In the genomic region with DNA sequence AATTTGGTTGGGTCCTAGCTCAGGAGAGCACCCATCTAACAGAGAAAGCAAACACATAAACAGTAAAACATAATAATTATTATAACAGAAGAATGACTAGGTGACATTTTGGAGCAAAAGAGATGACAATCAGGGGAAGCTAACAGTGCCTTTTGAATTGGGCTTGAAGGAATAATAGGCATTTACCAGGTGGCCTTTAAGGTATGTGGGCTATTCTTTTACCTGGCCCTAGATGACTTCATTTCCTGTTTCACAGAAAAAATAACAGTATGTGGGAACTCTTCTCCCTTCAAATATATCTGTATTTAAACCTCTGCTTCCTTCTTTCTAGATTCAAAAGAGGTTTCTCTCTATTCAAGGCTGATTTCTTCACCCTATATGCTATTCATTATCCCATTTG, we compare ENCODE assay signal across 1 cellular context.
TF ChIP-seq lines count a peak whose summit lies in the region.

No MANE protein-coding gene starts in this region.

TF ChIP-seq in GM12878, 131 proteins besides CTCF, POLR2A, EP300 and RAD21:
- TF ChIP-seq LARP7 (IDR thresholded peaks at IDR 0.05): no peak
- TF ChIP-seq TCF3 (IDR thresholded peaks at IDR 0.05; ENCODE audit: borderline replicate concordance, insufficient read depth, low read depth, low read length): no peak
- TF ChIP-seq, protein P1, sequence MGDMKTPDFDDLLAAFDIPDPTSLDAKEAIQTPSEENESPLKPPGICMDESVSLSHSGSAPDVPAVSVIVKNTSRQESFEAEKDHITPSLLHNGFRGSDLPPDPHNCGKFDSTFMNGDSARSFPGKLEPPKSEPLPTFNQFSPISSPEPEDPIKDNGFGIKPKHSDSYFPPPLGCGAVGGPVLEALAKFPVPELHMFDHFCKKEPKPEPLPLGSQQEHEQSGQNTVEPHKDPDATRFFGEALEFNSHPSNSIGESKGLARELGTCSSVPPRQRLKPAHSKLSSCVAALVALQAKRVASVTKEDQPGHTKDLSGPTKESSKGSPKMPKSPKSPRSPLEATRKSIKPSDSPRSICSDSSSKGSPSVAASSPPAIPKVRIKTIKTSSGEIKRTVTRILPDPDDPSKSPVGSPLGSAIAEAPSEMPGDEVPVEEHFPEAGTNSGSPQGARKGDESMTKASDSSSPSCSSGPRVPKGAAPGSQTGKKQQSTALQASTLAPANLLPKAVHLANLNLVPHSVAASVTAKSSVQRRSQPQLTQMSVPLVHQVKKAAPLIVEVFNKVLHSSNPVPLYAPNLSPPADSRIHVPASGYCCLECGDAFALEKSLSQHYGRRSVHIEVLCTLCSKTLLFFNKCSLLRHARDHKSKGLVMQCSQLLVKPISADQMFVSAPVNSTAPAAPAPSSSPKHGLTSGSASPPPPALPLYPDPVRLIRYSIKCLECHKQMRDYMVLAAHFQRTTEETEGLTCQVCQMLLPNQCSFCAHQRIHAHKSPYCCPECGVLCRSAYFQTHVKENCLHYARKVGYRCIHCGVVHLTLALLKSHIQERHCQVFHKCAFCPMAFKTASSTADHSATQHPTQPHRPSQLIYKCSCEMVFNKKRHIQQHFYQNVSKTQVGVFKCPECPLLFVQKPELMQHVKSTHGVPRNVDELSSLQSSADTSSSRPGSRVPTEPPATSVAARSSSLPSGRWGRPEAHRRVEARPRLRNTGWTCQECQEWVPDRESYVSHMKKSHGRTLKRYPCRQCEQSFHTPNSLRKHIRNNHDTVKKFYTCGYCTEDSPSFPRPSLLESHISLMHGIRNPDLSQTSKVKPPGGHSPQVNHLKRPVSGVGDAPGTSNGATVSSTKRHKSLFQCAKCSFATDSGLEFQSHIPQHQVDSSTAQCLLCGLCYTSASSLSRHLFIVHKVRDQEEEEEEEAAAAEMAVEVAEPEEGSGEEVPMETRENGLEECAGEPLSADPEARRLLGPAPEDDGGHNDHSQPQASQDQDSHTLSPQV (IDR thresholded peaks at IDR 0.05): no peak
- TF ChIP-seq ZBED1 (IDR thresholded peaks at IDR 0.05; ENCODE audit: borderline replicate concordance): no peak
- TF ChIP-seq, protein P2, sequence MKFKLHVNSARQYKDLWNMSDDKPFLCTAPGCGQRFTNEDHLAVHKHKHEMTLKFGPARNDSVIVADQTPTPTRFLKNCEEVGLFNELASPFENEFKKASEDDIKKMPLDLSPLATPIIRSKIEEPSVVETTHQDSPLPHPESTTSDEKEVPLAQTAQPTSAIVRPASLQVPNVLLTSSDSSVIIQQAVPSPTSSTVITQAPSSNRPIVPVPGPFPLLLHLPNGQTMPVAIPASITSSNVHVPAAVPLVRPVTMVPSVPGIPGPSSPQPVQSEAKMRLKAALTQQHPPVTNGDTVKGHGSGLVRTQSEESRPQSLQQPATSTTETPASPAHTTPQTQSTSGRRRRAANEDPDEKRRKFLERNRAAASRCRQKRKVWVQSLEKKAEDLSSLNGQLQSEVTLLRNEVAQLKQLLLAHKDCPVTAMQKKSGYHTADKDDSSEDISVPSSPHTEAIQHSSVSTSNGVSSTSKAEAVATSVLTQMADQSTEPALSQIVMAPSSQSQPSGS (IDR thresholded peaks at IDR 0.05; ENCODE audit: low read length): peak; percentile 44; the same call in 1 of the 2 replicates
